ENCODE assay signal across 31 cellular contexts in the genomic region with DNA sequence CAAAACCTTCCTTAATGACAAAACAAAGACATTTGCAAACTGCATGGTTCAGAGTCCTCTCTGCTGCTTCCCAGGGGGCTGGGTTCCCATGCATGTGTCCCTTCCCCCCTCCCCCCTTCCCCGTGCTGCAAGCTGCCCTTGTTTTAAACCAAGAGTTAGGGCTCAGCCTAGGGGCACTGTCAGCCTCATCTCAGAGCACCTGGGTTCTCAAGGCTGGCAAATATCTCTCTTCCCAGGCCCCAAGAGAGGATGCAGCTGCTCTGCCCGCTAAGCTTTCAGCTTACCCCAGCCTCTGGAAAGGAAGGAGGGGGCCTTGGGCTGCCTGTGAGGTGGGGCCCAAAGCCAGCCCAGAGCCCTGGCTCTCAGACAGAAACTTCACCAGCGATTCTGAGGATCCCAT.
A peak's percentile ranks its signal among the peaks of the same experiment; 100 is the strongest.
DNase-seq lines count a peak whose midpoint lies in the region; ATAC-seq and TF ChIP-seq lines count a peak whose summit lies in the region.
"Had no signal": no experiment of that assay in that cellular context is flagged by ENCODE, and none has a peak within 500 bp of the region (broad histone marks: within the 10 kb centered on the region; RNA-seq: fewer than 3 reads in every experiment).

No MANE protein-coding gene starts in this region.

- no peak overlapping the region for H3K4me3 Mint-ChIP-seq in immature natural killer cell
- H3K4me3 Mint-ChIP-seq: activated CD4-positive, alpha-beta memory T cell treated with anti-CD3 and anti-CD28 coated beads, Interleukin-2, amount 10 ng/mL, durations not matched to agents 7 days and 5 days; activated T-helper 1 cell treated with anti-CD3 and anti-CD28 coated beads, Interleukin-12 subunit alpha, Interleukin-12 subunit beta, Interleukin-2, Interleukin-4 antibody, amounts not matched to agents 30 ng/mL and 10 ng/mL and 1 ng/mL, durations not matched to agents 14 hours and 24 hours and 36 hours; CD8-positive, alpha-beta T cell; neural crest cell had no signal

- no peaks in the 10 kb centered on the region for H3K9me2 ChIP-seq in OCI-LY7 (ENCODE audit: insufficient read depth, low read length)

- no peaks in the 10 kb centered on the region for H3K4me1 Mint-ChIP-seq in immature natural killer cell
- H3K4me1 Mint-ChIP-seq: activated CD4-positive, alpha-beta memory T cell treated with anti-CD3 and anti-CD28 coated beads, Interleukin-2, amount 10 ng/mL, durations not matched to agents 7 days and 5 days had no signal

- H3K4me2 ChIP-seq in OCI-LY7 (ENCODE audit: low read length): peak overlapping the region; percentile 46
- H3K4me2 ChIP-seq: A549 had no signal

- H3K36me3 Mint-ChIP-seq in immature natural killer cell: no peaks in the 10 kb centered on the region
- H3K36me3 Mint-ChIP-seq: CD8-positive, alpha-beta T cell had no signal

- H3K4me3 ChIP-seq in cardiac muscle cell (no peak overlapping the region), left ventricle myocardium inferior (no peak overlapping the region), OCI-LY7 (ENCODE audit: low read depth, low read length, poor library complexity, severe bottlenecking) (no peak overlapping the region)
- H3K4me3 ChIP-seq: A549, body of pancreas, GM12878, heart left ventricle, K562 had no signal

- H3K36me3 ChIP-seq in cardiac muscle cell (no peaks in the 10 kb centered on the region), left ventricle myocardium inferior (no peaks in the 10 kb centered on the region), OCI-LY7 (ENCODE audit: insufficient read depth, low read length) (no peaks in the 10 kb centered on the region)
- H3K36me3 ChIP-seq: heart left ventricle had no signal

- TF ChIP-seq CTCF in cardiac muscle cell (IDR thresholded peaks at IDR 0.05; ENCODE audit: low read depth, low read length): no peak
- TF ChIP-seq CTCF in left ventricle myocardium inferior (IDR thresholded peaks at IDR 0.05; ENCODE audit: borderline replicate concordance): no peak
- TF ChIP-seq CTCF in OCI-LY7 (conservative IDR thresholded peaks at IDR 0.05; ENCODE audit: low read length): no peak

- ATAC-seq in sciatic nerve: no peak
- ATAC-seq in HG03442 (IDR thresholded peaks at IDR 0.05; ENCODE audit: unreplicated experiment): no peak
- ATAC-seq in GM18873 (IDR thresholded peaks at IDR 0.05; ENCODE audit: low FRiP score, unreplicated experiment): no peak
- ATAC-seq: A549; body of pancreas; CD8-positive, alpha-beta T cell; GM12878; heart left ventricle; K562; Panc1; stimulated activated naive CD8-positive, alpha-beta T cell treated with anti-CD3 and anti-CD28 coated beads, Interleukin-15, Interleukin-2, amounts not matched to agents 100 U/mL and 50 U/mL, for 24 hours had no signal

- no peaks in the 10 kb centered on the region for H4K20me1 ChIP-seq in OCI-LY7 (ENCODE audit: insufficient read depth, low read length)

- no peaks in the 10 kb centered on the region for H3K79me2 ChIP-seq in OCI-LY7 (ENCODE audit: insufficient read depth, low read depth, low read length)
- H3K79me2 ChIP-seq: parathyroid adenoma had no signal

- H3K9me3 ChIP-seq in cardiac muscle cell (ENCODE audit: low read depth): no peaks in the 10 kb centered on the region
- H3K9me3 ChIP-seq in left ventricle myocardium inferior (replicated peaks): no peaks in the 10 kb centered on the region
- H3K9me3 ChIP-seq in OCI-LY7 (ENCODE audit: low read length): no peaks in the 10 kb centered on the region
- H3K9me3 ChIP-seq: A549, body of pancreas had no signal

- CTCF ChIA-PET in OCI-LY7 (lab: Charles Lee; ENCODE audit: unreplicated experiment): no interaction called here

- POLR2A ChIA-PET in OCI-LY7 (lab: Charles Lee): interaction anchor here (0.5 to 0.7 kb wide), 2 partner anchors 32 to 68 kb away, joined by 3 to 11 read pairs; no protein-coding TSS in a partner anchor

- no peak overlapping the region for H3K27ac Mint-ChIP-seq in immature natural killer cell
- H3K27ac Mint-ChIP-seq: activated CD4-positive, alpha-beta memory T cell treated with anti-CD3 and anti-CD28 coated beads, Interleukin-2, amount 10 ng/mL, durations not matched to agents 7 days and 5 days; activated T-helper 1 cell treated with anti-CD3 and anti-CD28 coated beads, Interleukin-12 subunit alpha, Interleukin-12 subunit beta, Interleukin-2, Interleukin-4 antibody, amounts not matched to agents 30 ng/mL and 10 ng/mL and 1 ng/mL, durations not matched to agents 14 hours and 24 hours and 36 hours; CD8-positive, alpha-beta T cell had no signal

- H3K27me3 ChIP-seq in cardiac muscle cell: no peaks in the 10 kb centered on the region
- H3K27me3 ChIP-seq in left ventricle myocardium inferior (ENCODE audit: low read depth): no peaks in the 10 kb centered on the region
- H3K27me3 ChIP-seq: body of pancreas, heart left ventricle had no signal

- DNase-seq in cardiac muscle cell (ENCODE audit: low read depth in 1 of 2, low spot score in 1 of 2) (peak in 1 of 2 donors; percentile 17), left ventricle myocardium inferior (no peak), OCI-LY7 (ENCODE audit: low spot score) (peak; percentile 85), iPS-NIHi7 (ENCODE audit: extremely low spot score) (peak; percentile 52), sciatic nerve (ENCODE audit: low spot score) (no peak), immature natural killer cell (no peak)
- DNase-seq: activated CD4-positive, alpha-beta memory T cell treated with anti-CD3 and anti-CD28 coated beads, Interleukin-2, amount 10 ng/mL, durations not matched to agents 7 days and 5 days; activated CD8-positive, alpha-beta memory T cell treated with anti-CD3 and anti-CD28 coated beads, Interleukin-2, amount 50 U/mL, for 48 hours; activated naive CD4-positive, alpha-beta T cell treated with anti-CD3 and anti-CD28 coated beads, Interleukin-2, amount 50 U/mL, for 16 hours; body of pancreas; CD8-positive, alpha-beta T cell; EL; foreskin melanocyte; HCEC 1CT; heart left ventricle; NCI-H1092 treated with DMSO at 0.1 percent for 48 hours; NCI-H1694 treated with DMSO at 0.1 percent for 48 hours; NCI-H2171; NK-92 treated with Interleukin-12 subunit alpha and Interleukin-12 subunit beta, amount 100 ng/mL, for 24 hours; SHP77; stimulated activated CD4-positive, alpha-beta T cell treated with anti-CD3 and anti-CD28 coated beads, Interleukin-1b, Interleukin-23, amount 100 ng/mL, for 48 hours; stimulated activated naive CD8-positive, alpha-beta T cell treated with anti-CD3 and anti-CD28 coated beads, Interleukin-15, Interleukin-2, amounts not matched to agents 100 U/mL and 50 U/mL, for 24 hours had no signal

- H3K4me1 ChIP-seq in cardiac muscle cell (ENCODE audit: low read depth) (peaks cover 34% of the 10 kb centered on the region), left ventricle myocardium inferior (peaks cover 19% of the 10 kb centered on the region), OCI-LY7 (ENCODE audit: insufficient read depth, low read length, poor library complexity, severe bottlenecking) (peaks cover 32% of the 10 kb centered on the region)
- H3K4me1 ChIP-seq: A549, body of pancreas had no signal

- peaks cover 0 to 4% (median 0%) of the 10 kb centered on the region in 3 donors for H3K27me3 Mint-ChIP-seq in immature natural killer cell (ENCODE audit: low read depth in 3 of 3)
- H3K27me3 Mint-ChIP-seq: activated CD4-positive, alpha-beta memory T cell treated with anti-CD3 and anti-CD28 coated beads, Interleukin-2, amount 10 ng/mL, durations not matched to agents 7 days and 5 days had no signal

- BruUV-seq in OCI-LY7 (replicated peaks; lab: Mats Ljungman, UMichigan): no TSS peak

- intact Hi-C loops in left ventricle myocardium inferior (cut with micrococcal nuclease) (no loop called here), OCI-LY7 (cut with micrococcal nuclease; ENCODE audit: unreplicated experiment) (no loop called here), sciatic nerve (cut with DNase I) (no loop called here)

- H3K27ac ChIP-seq in cardiac muscle cell (peak overlapping the region; percentile 62), left ventricle myocardium inferior (replicated peaks) (no peak overlapping the region), OCI-LY7 (ENCODE audit: low read depth, low read length, poor library complexity, severe bottlenecking) (peak overlapping the region; percentile 41)
- H3K27ac ChIP-seq: A549, body of pancreas, heart left ventricle, parathyroid adenoma had no signal

- peak overlapping the region; percentile 86 for H2AFZ ChIP-seq in OCI-LY7 (ENCODE audit: low read length)
- H2AFZ ChIP-seq: parathyroid adenoma had no signal

- H3K9me3 Mint-ChIP-seq in immature natural killer cell: peaks cover 0 to 11% (median 5%) of the 10 kb centered on the region in 6 donors
- H3K9me3 Mint-ChIP-seq: activated CD4-positive, alpha-beta memory T cell treated with anti-CD3 and anti-CD28 coated beads, Interleukin-2, amount 10 ng/mL, durations not matched to agents 7 days and 5 days had no signal

Comparison
In these comparisons a context has a peak if more than half of its experiments do, and no peak if none do; other contexts are left out.
1. DNase-seq: peak in OCI-LY7 (single experiment) and iPS-NIHi7 (single experiment); none in left ventricle myocardium inferior (single experiment), sciatic nerve (single experiment) and immature natural killer cell (0 of 3).